21 cellular contexts compared by ENCODE assay signal in the genomic region with DNA sequence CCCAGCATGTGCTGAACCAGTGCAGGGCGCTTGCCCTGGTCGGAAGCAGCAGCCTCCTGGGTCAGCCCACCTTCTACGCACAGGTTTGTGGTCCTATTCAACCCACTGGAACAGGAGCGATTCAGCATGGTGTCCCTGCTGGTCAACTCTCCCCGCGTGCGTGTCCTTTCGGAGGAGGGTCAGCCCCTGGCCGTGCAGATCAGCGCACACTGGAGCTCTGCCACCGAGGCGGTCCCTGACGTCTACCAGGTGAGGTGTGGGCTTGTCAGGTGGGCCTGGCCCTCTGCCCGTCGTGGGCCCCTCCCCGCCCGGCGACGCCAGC. TPM values are rescaled to one million over a fixed set of nuclear protein-coding genes. Genes with fewer than 3 reads are reported as not detected.
DNase-seq lines count a peak whose midpoint lies in the region; ATAC-seq and TF ChIP-seq lines count a peak whose summit lies in the region.
"Had no signal": no experiment of that assay in that cellular context is flagged by ENCODE, and none has a peak within 500 bp of the region (broad histone marks: within the 10 kb centered on the region; RNA-seq: fewer than 3 reads in every experiment).

No MANE protein-coding gene starts in this region.

- H3K36me3 Mint-ChIP-seq in T-helper 17 cell (ENCODE audit: low read depth): peaks cover 2% of the 10 kb centered on the region

- no peaks in the 10 kb centered on the region for H3K27me3 ChIP-seq in RWPE2 (ENCODE audit: insufficient read depth, poor library complexity, severe bottlenecking)
- no peaks in the 10 kb centered on the region for H3K27me3 ChIP-seq in lower lobe of right lung (ENCODE audit: low read depth)
- H3K27me3 ChIP-seq: BE2C had no signal

- H3K4me1 Mint-ChIP-seq in T-helper 17 cell: peaks cover 2% of the 10 kb centered on the region
- H3K4me1 Mint-ChIP-seq: CD4-positive, CD25-positive, alpha-beta regulatory T cell; CD8-positive, alpha-beta memory T cell had no signal

- H3K9me3 ChIP-seq in RWPE2 (ENCODE audit: severe bottlenecking) (no peaks in the 10 kb centered on the region), T-helper 17 cell (ENCODE audit: control insufficient read depth, low read length, poor library complexity, severe bottlenecking) (no peaks in the 10 kb centered on the region), lower lobe of right lung (no peaks in the 10 kb centered on the region)
- H3K9me3 ChIP-seq: BE2C, HAP-1 had no signal

- H3K27ac Mint-ChIP-seq in T-helper 17 cell: peak overlapping the region; percentile 32
- H3K27ac Mint-ChIP-seq: CD4-positive, CD25-positive, alpha-beta regulatory T cell; CD8-positive, alpha-beta memory T cell had no signal

- no peak for TF ChIP-seq CTCF in RWPE2 (IDR thresholded peaks at IDR 0.05; ENCODE audit: poor library complexity, severe bottlenecking)
- TF ChIP-seq CTCF in lower lobe of right lung (IDR thresholded peaks at IDR 0.05): no peak
- no peak for TF ChIP-seq CTCF in omental fat pad (IDR thresholded peaks at IDR 0.05)

- DNase-seq in RWPE2 (ENCODE audit: low spot score): peak; percentile 75
- DNase-seq in T-helper 17 cell: no peak
- DNase-seq in lower lobe of right lung: peak; percentile 34
- DNase-seq in omental fat pad (ENCODE audit: low spot score): no peak
- no peak for DNase-seq in anterior cingulate cortex (lab: John Stamatoyannopoulos, UW)
- no peak for DNase-seq in stimulated activated CD4-positive, alpha-beta T cell treated with anti-CD3 and anti-CD28 coated beads, Interleukin-12 subunit alpha, Interleukin-12 subunit beta, amount 100 ng/mL, for 4 hours
- DNase-seq in NCI-H1105 treated with DMSO at 0.1 percent for 48 hours (lab: John Stamatoyannopoulos, UW): no peak
- DNase-seq: ACHN; BE2C; C1 segment of cervical spinal cord; CD4-positive, CD25-positive, alpha-beta regulatory T cell; CD8-positive, alpha-beta memory T cell; COR-L47; DMS 273 treated with DMSO at 0.1 percent for 48 hours; DMS53; DND-41; EL; GM23248 had no signal

- ATAC-seq in RWPE2 (ENCODE audit: low read depth) (no peak), T-helper 17 cell (no peak), lower lobe of right lung (no peak), omental fat pad (ENCODE audit: low FRiP score) (peak; percentile 5), HG03196 (IDR thresholded peaks at IDR 0.05; ENCODE audit: unreplicated experiment) (no peak)
- ATAC-seq: GM12878 had no signal

- no peaks in the 10 kb centered on the region for H3K4me1 ChIP-seq in RWPE2 (ENCODE audit: insufficient read depth, poor library complexity, severe bottlenecking)
- H3K4me1 ChIP-seq in lower lobe of right lung: peaks cover 12% of the 10 kb centered on the region
- H3K4me1 ChIP-seq: BE2C, HAP-1 had no signal

- H3K36me3 ChIP-seq in RWPE2 (ENCODE audit: low read depth): peaks cover 20% of the 10 kb centered on the region
- peaks cover 100% of the 10 kb centered on the region for H3K36me3 ChIP-seq in lower lobe of right lung

- intact Hi-C loops in lower lobe of right lung (cut with DNase I): no loop called here

- no peak overlapping the region for H3K27ac ChIP-seq in RWPE2 (ENCODE audit: poor library complexity, severe bottlenecking)
- H3K27ac ChIP-seq in lower lobe of right lung: no peak overlapping the region
- H3K27ac ChIP-seq: GM23248 had no signal

- H3K4me3 Mint-ChIP-seq in T-helper 17 cell: no peak overlapping the region
- H3K4me3 Mint-ChIP-seq: CD4-positive, CD25-positive, alpha-beta regulatory T cell; CD8-positive, alpha-beta memory T cell had no signal

- no peaks in the 10 kb centered on the region for H3K27me3 Mint-ChIP-seq in T-helper 17 cell
- H3K27me3 Mint-ChIP-seq: CD4-positive, CD25-positive, alpha-beta regulatory T cell; CD8-positive, alpha-beta memory T cell had no signal

- H3K4me3 ChIP-seq in RWPE2 (ENCODE audit: severe bottlenecking) (no peak overlapping the region), lower lobe of right lung (no peak overlapping the region)
- H3K4me3 ChIP-seq: GM12878, GM23248, HAP-1 had no signal

RNA-seq across cellular contexts. Expression of gene MAN2A2, which starts 8.2 kb away (rescaled TPM):
- total RNA-seq in T-helper 17 cell: 100 to 1,000 TPM; 159 to 186 TPM
- total RNA-seq in lower lobe of right lung: 96.9 TPM
- total RNA-seq in omental fat pad: 10 to 100 TPM; 32.9 to 90.3 (median 66.4) TPM

RNA-seq across cellular contexts. Expression of gene HDDC3, which starts 21.1 kb away (rescaled TPM):
- total RNA-seq in T-helper 17 cell (10 to 100 TPM; 11.1 to 12.9 TPM), lower lobe of right lung (16.0 TPM), omental fat pad (10 to 100 TPM; 11.2 to 27.3 (median 18.0) TPM)

RNA-seq across cellular contexts. Expression of gene UNC45A, which starts 23.8 kb away (rescaled TPM):
- total RNA-seq in T-helper 17 cell: 10 to 100 TPM; 36.9 to 38.3 TPM
- total RNA-seq in lower lobe of right lung: 50.4 TPM
- total RNA-seq in omental fat pad: 10 to 100 TPM; 40.8 to 61.5 (median 48.8) TPM

RNA-seq across cellular contexts. Expression of gene FES, which starts 27.0 kb away (rescaled TPM):
- total RNA-seq in T-helper 17 cell (10 to 100 TPM in 1 of 2 donors, 1 to 10 TPM in 1; 6.0 to 12.7 TPM), lower lobe of right lung (51.0 TPM), omental fat pad (100 to 1,000 TPM in 1 of 4 donors, 10 to 100 TPM in 3; 57.0 to 146 (median 77.2) TPM)

RNA-seq across cellular contexts. Expression of gene FURIN, which starts 42.9 kb away (rescaled TPM):
- 100 to 1,000 TPM; 133 to 260 TPM for total RNA-seq in T-helper 17 cell
- 86.5 TPM for total RNA-seq in lower lobe of right lung
- total RNA-seq in omental fat pad: 100 to 1,000 TPM in 2 of 4 donors, 10 to 100 TPM in 2; 58.7 to 121 (median 92.3) TPM

Comparison
In these comparisons a context has a peak if more than half of its experiments do, and no peak if none do; other contexts are left out.
1. DNase-seq: peak in RWPE2 (single experiment) and lower lobe of right lung (single experiment); none in T-helper 17 cell (0 of 3), omental fat pad (single experiment), anterior cingulate cortex (0 of 58), stimulated activated CD4-positive, alpha-beta T cell treated with anti-CD3 and anti-CD28 coated beads, Interleukin-12 subunit alpha, Interleukin-12 subunit beta, amount 100 ng/mL, for 4 hours (single experiment) and NCI-H1105 treated with DMSO at 0.1 percent for 48 hours (single experiment).